ENCODE assay signal across 21 cellular contexts in the genomic region with DNA sequence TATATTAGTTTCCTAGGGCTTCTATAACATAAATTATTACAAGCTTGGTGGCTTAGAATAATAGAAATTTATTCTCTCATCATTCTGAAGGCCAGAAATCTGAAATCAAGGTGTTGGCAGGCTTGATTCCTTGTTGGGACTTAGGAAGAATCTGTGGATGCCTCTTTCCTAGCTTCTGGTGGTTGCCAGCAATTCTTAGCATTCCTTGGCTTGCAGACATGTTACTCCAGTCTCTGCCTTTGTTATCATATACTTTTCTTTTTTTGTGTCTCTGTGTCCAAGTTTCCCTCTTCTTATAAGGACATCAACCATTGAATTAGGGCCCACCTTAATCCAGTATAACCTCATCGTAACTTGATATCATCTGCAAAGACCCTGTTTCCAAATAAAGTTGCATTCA. TPM values are rescaled to one million over a fixed set of nuclear protein-coding genes. Genes with fewer than 3 reads are reported as not detected.
DNase-seq lines count a peak whose midpoint lies in the region; TF ChIP-seq lines count a peak whose summit lies in the region.
"Had no signal": no experiment of that assay in that cellular context is flagged by ENCODE, and none has a peak within 500 bp of the region (broad histone marks: within the 10 kb centered on the region; RNA-seq: fewer than 3 reads in every experiment).

No MANE protein-coding gene starts in this region.

- no peaks in the 10 kb centered on the region for H3K79me1 ChIP-seq in H9 (ENCODE audit: insufficient read depth, low read depth, low read length, poor library complexity, severe bottlenecking)

- no peak overlapping the region for H3K18ac ChIP-seq in H9 (ENCODE audit: insufficient read length, low read depth, low read length)

- no peak overlapping the region for H3K23ac ChIP-seq in H9 (ENCODE audit: insufficient read length, low read depth, low read length)

- H3K9me3 Mint-ChIP-seq in endodermal cell, result peaks cover 3% of the 10 kb centered on the region
- H3K9me3 Mint-ChIP-seq in activated CD4-positive, alpha-beta memory T cell treated with anti-CD3 and anti-CD28 coated beads, Interleukin-2, amount 10 ng/mL, durations not matched to agents 7 days and 5 days, result no peaks in the 10 kb centered on the region
- H3K9me3 Mint-ChIP-seq in H9, result no peaks in the 10 kb centered on the region
- H3K9me3 Mint-ChIP-seq: CD4-positive, alpha-beta T cell had no signal

- no peak overlapping the region for H2BK15ac ChIP-seq in H9 (ENCODE audit: low read depth, low read length)

- CTCF ChIA-PET in AG04450 (lab: Charles Lee), result interaction anchor here (0.5 kb wide), 1 partner anchor 37 kb away, joined by 3 read pairs; no protein-coding TSS in a partner anchor
- CTCF ChIA-PET in activated CD4-positive, alpha-beta memory T cell treated with anti-CD3 and anti-CD28 coated beads, Interleukin-2, amount 10 ng/mL, durations not matched to agents 7 days and 5 days (lab: Charles Lee), result no interaction called here

- no peak overlapping the region for H4K91ac ChIP-seq in H9 (ENCODE audit: insufficient read length, low read depth, low read length)

- H3K27me3 ChIP-seq in AG04450 (ENCODE audit: control insufficient read depth, insufficient read depth, low read length), result no peaks in the 10 kb centered on the region
- no peaks in the 10 kb centered on the region for H3K27me3 ChIP-seq in GM23248 (replicated peaks; ENCODE audit: insufficient read depth)
- H3K27me3 ChIP-seq in adipocyte (replicated peaks; ENCODE audit: control insufficient read depth, insufficient read depth, low read length), result no peaks in the 10 kb centered on the region
- no peaks in the 10 kb centered on the region for H3K27me3 ChIP-seq in endodermal cell (ENCODE audit: control insufficient read depth, insufficient read depth, low read length, poor library complexity, severe bottlenecking)
- no peaks in the 10 kb centered on the region for H3K27me3 ChIP-seq in H9 (ENCODE audit: insufficient read depth, low read length)
- H3K27me3 ChIP-seq: SJSA1 had no signal

- POLR2A ChIA-PET in AG04450 (lab: Yijun Ruan, JAX), result interaction anchor here (0.8 kb wide), 1 partner anchor 196 kb away, joined by 6 read pairs; no protein-coding TSS in a partner anchor
- POLR2A ChIA-PET in activated CD4-positive, alpha-beta memory T cell treated with anti-CD3 and anti-CD28 coated beads, Interleukin-2, amount 10 ng/mL, durations not matched to agents 7 days and 5 days (lab: Charles Lee), result no interaction called here

- no peaks in the 10 kb centered on the region for H3K9me2 ChIP-seq in GM23248 (ENCODE audit: insufficient read depth)

- no peak overlapping the region for H4K5ac ChIP-seq in H9 (ENCODE audit: insufficient read length, low read depth, low read length)

- no peak overlapping the region for H3K4me3 Mint-ChIP-seq in endodermal cell
- no peak overlapping the region for H3K4me3 Mint-ChIP-seq in activated CD4-positive, alpha-beta memory T cell treated with anti-CD3 and anti-CD28 coated beads, Interleukin-2, amount 10 ng/mL, durations not matched to agents 7 days and 5 days
- no peak overlapping the region for H3K4me3 Mint-ChIP-seq in H9
- H3K4me3 Mint-ChIP-seq: CD4-positive, alpha-beta T cell had no signal

- TF ChIP-seq CTCF in AG04450 (IDR thresholded peaks at IDR 0.05; ENCODE audit: low read depth, low read length), result no peak
- no peak for TF ChIP-seq CTCF in endodermal cell (conservative IDR thresholded peaks at IDR 0.05)
- TF ChIP-seq CTCF in H9 (conservative IDR thresholded peaks at IDR 0.05), result no peak

- H3K4me2 ChIP-seq in GM23248 (ENCODE audit: unreplicated experiment) (no peak overlapping the region), H9 (ENCODE audit: insufficient read depth, insufficient read length, low read length) (no peak overlapping the region)
- H3K4me2 ChIP-seq: A549 had no signal

- no peak overlapping the region for H2AK5ac ChIP-seq in H9 (ENCODE audit: insufficient read length, low read length)

- H3K9me3 ChIP-seq in AG04450 (ENCODE audit: control insufficient read depth, insufficient read depth, low read length), result no peaks in the 10 kb centered on the region
- H3K9me3 ChIP-seq in GM23248 (ENCODE audit: low read depth), result no peaks in the 10 kb centered on the region
- no peaks in the 10 kb centered on the region for H3K9me3 ChIP-seq in adipocyte (ENCODE audit: control insufficient read depth, low read length)
- peaks cover 3% of the 10 kb centered on the region for H3K9me3 ChIP-seq in endodermal cell (ENCODE audit: control insufficient read depth, low read length)
- H3K9me3 ChIP-seq in H9 (ENCODE audit: control insufficient read depth, low read depth, low read length), result no peaks in the 10 kb centered on the region
- H3K9me3 ChIP-seq: A549, SJSA1 had no signal

- H4K8ac ChIP-seq in H9 (replicated peaks; ENCODE audit: insufficient read length, low read depth, low read length), result no peak overlapping the region

- H3K36me3 ChIP-seq in GM23248 (ENCODE audit: low read depth) (peaks cover 48% of the 10 kb centered on the region), adipocyte (ENCODE audit: control insufficient read depth, insufficient read depth, low read length, severe bottlenecking) (peaks cover 50% of the 10 kb centered on the region), endodermal cell (ENCODE audit: control insufficient read depth, insufficient read depth, low read length) (peaks cover 76% of the 10 kb centered on the region)

- H3K4ac ChIP-seq in H9 (ENCODE audit: low read depth, low read length), result no peak overlapping the region

- H4K20me1 ChIP-seq in GM23248 (ENCODE audit: insufficient read depth), result peaks cover 13% of the 10 kb centered on the region; the same call in 1 of the 2 replicates
- no peaks in the 10 kb centered on the region for H4K20me1 ChIP-seq in H9 (ENCODE audit: control insufficient read depth, insufficient read depth, insufficient read length)

- no peak overlapping the region for H2BK20ac ChIP-seq in H9 (ENCODE audit: low read depth, low read length, poor library complexity, severe bottlenecking)

- no peak overlapping the region for H3K9ac ChIP-seq in GM23248
- no peak overlapping the region for H3K9ac ChIP-seq in adipocyte (ENCODE audit: low read length)
- no peak overlapping the region for H3K9ac ChIP-seq in endodermal cell (ENCODE audit: extremely low read depth, low read length, poor library complexity, severe bottlenecking)
- H3K9ac ChIP-seq in H9 (ENCODE audit: extremely low read depth, insufficient read length, low read length), result no peak overlapping the region

- peaks cover 5% of the 10 kb centered on the region; the same call in 1 of the 2 replicates for H3F3A ChIP-seq in GM23248 (ENCODE audit: insufficient read depth)

- peak; percentile 7 for DNase-seq in AG04450 (ENCODE audit: low read depth, low spot score)
- DNase-seq in GM23248, result peak; percentile 33
- peak; percentile 36 for DNase-seq in adipocyte (ENCODE audit: low read depth)
- no peak for DNase-seq in endodermal cell
- DNase-seq in GOT3 (lab: John Stamatoyannopoulos, UW), result no peak
- DNase-seq in activated CD4-positive, alpha-beta memory T cell treated with anti-CD3 and anti-CD28 coated beads, Interleukin-2, amount 10 ng/mL, durations not matched to agents 7 days and 5 days, result no peak
- no peak for DNase-seq in H9
- DNase-seq in posterior vena cava (ENCODE audit: low spot score), result no peak
- DNase-seq: Calu3; CD4-positive, alpha-beta T cell; DMS79; GF-D8; HCEC 1CT; Kasumi-1; NCI-H1417 treated with DMSO at 0.1 percent for 48 hours; NCI-H2029 treated with DMSO at 0.1 percent for 48 hours; NCI-H524 treated with DMSO at 0.1 percent for 48 hours; OCI-M1 had no signal

- intact Hi-C loops in posterior vena cava (cut with DNase I), result no loop called here

- H3K4me1 Mint-ChIP-seq in endodermal cell, result peaks cover 34% of the 10 kb centered on the region
- H3K4me1 Mint-ChIP-seq in activated CD4-positive, alpha-beta memory T cell treated with anti-CD3 and anti-CD28 coated beads, Interleukin-2, amount 10 ng/mL, durations not matched to agents 7 days and 5 days, result no peaks in the 10 kb centered on the region
- H3K4me1 Mint-ChIP-seq in H9, result peaks cover 0 to 4% of the 10 kb centered on the region in 2 experiments; a peak in 1 of 4 replicates

- peaks cover 47% of the 10 kb centered on the region for H3K36me3 Mint-ChIP-seq in endodermal cell (ENCODE audit: low read depth)
- peaks cover 3% of the 10 kb centered on the region for H3K36me3 Mint-ChIP-seq in activated CD4-positive, alpha-beta memory T cell treated with anti-CD3 and anti-CD28 coated beads, Interleukin-2, amount 10 ng/mL, durations not matched to agents 7 days and 5 days (ENCODE audit: low read depth)
- peaks cover 16 to 56% (median 52%) of the 10 kb centered on the region in 3 experiments; a peak in 6 of 7 replicates for H3K36me3 Mint-ChIP-seq in H9 (ENCODE audit: insufficient read depth in 1 of 3, low read depth in 3 of 3)

- WGBS in GM23248 (ENCODE audit: low coverage in 1 of 2, low lambda C conversion rate in 2 of 2, missing lambda C conversion rate in 2 of 2), 2 experiments, result 96 to 97% methylated on average over 1 of the region's 1 CpG
- 97 to 100% methylated on average over 1 of the region's 1 CpG for WGBS in endodermal cell (ENCODE audit: insufficient coverage in 1 of 2, insufficient read length in 1 of 2), 2 experiments
- no CpG with 5 or more reads among the region's 1 CpG for WGBS in H9 (ENCODE audit: extremely low coverage, insufficient read length, low lambda C conversion rate)

- H3K23me2 ChIP-seq in H9 (ENCODE audit: insufficient read length, low read depth, low read length, poor library complexity, severe bottlenecking), result no peaks in the 10 kb centered on the region

- no peak overlapping the region for H2BK120ac ChIP-seq in H9 (ENCODE audit: low read depth, low read length, poor library complexity, severe bottlenecking)

- H3K27ac ChIP-seq in AG04450 (ENCODE audit: low read depth, low read length) (no peak overlapping the region), GM23248 (no peak overlapping the region), endodermal cell (ENCODE audit: low read depth, low read length) (no peak overlapping the region), H9 (ENCODE audit: insufficient read length, low read depth, low read length) (no peak overlapping the region)
- H3K27ac ChIP-seq: A549, RWPE1, SJSA1 had no signal

- H3K4me3 ChIP-seq in AG04450 (ENCODE audit: low read depth, low read length) (no peak overlapping the region), GM23248 (no peak overlapping the region), adipocyte (ENCODE audit: low read length) (no peak overlapping the region), endodermal cell (ENCODE audit: low read length) (no peak overlapping the region)
- H3K4me3 ChIP-seq: A549, SJSA1 had no signal

- no peak overlapping the region for H3K56ac ChIP-seq in H9 (ENCODE audit: insufficient read length, low read depth, low read length)

- H2AFZ ChIP-seq in GM23248 (no peak overlapping the region), H9 (ENCODE audit: low read length) (no peak overlapping the region)

- no peak overlapping the region for H2BK5ac ChIP-seq in H9 (ENCODE audit: insufficient read length, low read length)

- H3K27me3 Mint-ChIP-seq in endodermal cell (ENCODE audit: insufficient read depth), result no peaks in the 10 kb centered on the region
- no peaks in the 10 kb centered on the region for H3K27me3 Mint-ChIP-seq in activated CD4-positive, alpha-beta memory T cell treated with anti-CD3 and anti-CD28 coated beads, Interleukin-2, amount 10 ng/mL, durations not matched to agents 7 days and 5 days
- no peaks in the 10 kb centered on the region for H3K27me3 Mint-ChIP-seq in H9 (ENCODE audit: low read depth)

- H3K79me2 ChIP-seq in GM23248 (ENCODE audit: insufficient read depth) (peaks cover 99% of the 10 kb centered on the region), H9 (ENCODE audit: insufficient read depth, low read length) (no peaks in the 10 kb centered on the region; the same call in 1 of the 2 replicates)

- H3K4me1 ChIP-seq in GM23248 (ENCODE audit: insufficient read depth) (peaks cover 3% of the 10 kb centered on the region; the same call in 1 of the 2 replicates), adipocyte (ENCODE audit: control insufficient read depth, insufficient read depth, low read length) (peaks cover 9% of the 10 kb centered on the region), endodermal cell (ENCODE audit: control insufficient read depth, insufficient read depth, low read length) (no peaks in the 10 kb centered on the region), H9 (ENCODE audit: insufficient read depth, low read length) (no peaks in the 10 kb centered on the region; the same call in 1 of the 2 replicates)
- H3K4me1 ChIP-seq: SJSA1 had no signal

- H3K27ac Mint-ChIP-seq in endodermal cell (peak overlapping the region; percentile 64), H9 (no peak overlapping the region)
- H3K27ac Mint-ChIP-seq in activated CD4-positive, alpha-beta memory T cell treated with anti-CD3 and anti-CD28 coated beads, Interleukin-2, amount 10 ng/mL, durations not matched to agents 7 days and 5 days, result no peak overlapping the region
- H3K27ac Mint-ChIP-seq: CD4-positive, alpha-beta T cell had no signal

- no peak overlapping the region for H3T11ph ChIP-seq in H9 (ENCODE audit: low read length)

- no peak overlapping the region for H3K14ac ChIP-seq in H9 (ENCODE audit: insufficient read depth, low read length)

- H2BK12ac ChIP-seq in H9 (ENCODE audit: insufficient read length, low read depth, low read length), result no peak overlapping the region

- in situ Hi-C loops in GM23248 (cut with MboI), result no loop called here

RNA-seq across cellular contexts. Expression of a gene that starts 31.4 kb away (rescaled TPM):
- 140 and 207 TPM in 2 replicates for polyA plus RNA-seq in AG04450 (2011; rRNA removed)
- 203 and 258 TPM in 2 replicates for polyA minus RNA-seq in AG04450 (2011; rRNA and poly(A)+ RNA removed)
- total RNA-seq in GM23248 (2014; rRNA removed; shearing (Covaris generic)), result 393 TPM in 2 replicates
- polyA plus RNA-seq in GM23248 (2016; fragmentation: Nextera tagmentation; extraction: Ambion mirVana), result 194 and 195 TPM in 2 replicates
- total RNA-seq in endodermal cell, result 100 to 1,000 TPM; 298 to 305 TPM
- polyA plus RNA-seq in endodermal cell (2013, experiment 1 of 2), result 251 TPM
- 256 TPM for polyA plus RNA-seq in endodermal cell (2013, experiment 2 of 2)
- total RNA-seq in activated CD4-positive, alpha-beta memory T cell treated with anti-CD3 and anti-CD28 coated beads, Interleukin-2, amount 10 ng/mL, durations not matched to agents 7 days and 5 days, result 10 to 100 TPM; 79.8 to 90.5 TPM
- total RNA-seq in H9 (2021), result 354 and 378 TPM in 2 replicates
- 100 to 1,000 TPM; 361 to 439 TPM for total RNA-seq in posterior vena cava

Comparison
In these comparisons a context has a peak if more than half of its experiments do, and no peak if none do; other contexts are left out.
1. DNase-seq: peak in AG04450 (single experiment), GM23248 (single experiment) and adipocyte (single experiment); none in endodermal cell (single experiment), GOT3 (single experiment), activated CD4-positive, alpha-beta memory T cell treated with anti-CD3 and anti-CD28 coated beads, Interleukin-2, amount 10 ng/mL, durations not matched to agents 7 days and 5 days (single experiment), H9 (single experiment) and posterior vena cava (single experiment).